Comparison of ENCODE assay signal across 20 cellular contexts in genomic region chr1:8633741-8634493, GRCh38.
DNase-seq lines count a peak whose midpoint lies in the region; ATAC-seq, FAIRE-seq and TF ChIP-seq lines count a peak whose summit lies in the region.
"Had no signal": no experiment of that assay in that cellular context is flagged by ENCODE, and none has a peak within 500 bp of the region (broad histone marks: within the 10 kb centered on the region; RNA-seq: fewer than 3 reads in every experiment).

No MANE protein-coding gene starts in this region.

- TF ChIP-seq CTCF in GM12878 (IDR thresholded peaks at IDR 0.05 in 2 of 3, conservative IDR thresholded peaks at IDR 0.05 in 1 of 3; ENCODE audit: control insufficient read depth in 2 of 3, extremely low read depth in 1 of 3, insufficient read depth in 1 of 3, low read depth in 3 of 3, low read length in 3 of 3) (no peak), A673 (conservative IDR thresholded peaks at IDR 0.05; ENCODE audit: low read depth, low read length) (no peak)

- CTCF ChIA-PET in GM12878 (lab: Yijun Ruan, JAX) (interaction anchor here (1.1 to 1.6 kb wide), 3 partner anchors 18 to 72 kb away, joined by 3 read pairs; no protein-coding TSS in a partner anchor), A673 (lab: Charles Lee) (no interaction called here)

- H3K9ac ChIP-seq in GM12878 (ENCODE audit: control insufficient read depth, insufficient read depth, low read length): no peak overlapping the region

- SMC1A ChIA-PET in GM12878 (lab: Charles Lee; ENCODE audit: uncharacterized antibody, unreplicated experiment): interaction anchor here (0.9 to 9.8 kb wide), 5 partner anchors 9 to 55 kb away, joined by 3 to 98 read pairs (median 4); no protein-coding TSS in a partner anchor

- FAIRE-seq in GM12878 (lab: Jason Lieb, UNC): no peak
- FAIRE-seq: A204.1, K562 had no signal

- TF ChIP-seq RAD21 in GM12878 (IDR thresholded peaks at IDR 0.05; ENCODE audit: insufficient read depth, low read depth, low read length): no peak

- BruUV-seq in GM12878 (replicated peaks; lab: Mats Ljungman, UMichigan) (no TSS peak), A673 (replicated peaks; lab: Mats Ljungman, UMichigan) (no TSS peak)

- peaks cover 14% of the 10 kb centered on the region for H3K79me2 ChIP-seq in GM12878 (ENCODE audit: control insufficient read depth, insufficient read depth, low read length)

- intact Hi-C loops in GM12878 (cut with micrococcal nuclease; ENCODE audit: unreplicated experiment): no loop called here
- intact Hi-C loops in A673 (cut with micrococcal nuclease; ENCODE audit: unreplicated experiment): no loop called here

- H3K4me3 ChIP-seq in GM12878 (no peak overlapping the region), A673 (ENCODE audit: low read depth, low read length, poor library complexity, severe bottlenecking) (no peak overlapping the region)
- H3K4me3 ChIP-seq: K562, Peyer's patch had no signal

- no peak for DNase-seq in activated T-cell treated with anti-CD3 and anti-CD28 coated beads, Interleukin-2, amount 50 U/mL, for 24 hours
- DNase-seq in activated T-cell treated with anti-CD3 and anti-CD28 coated beads for 4 hours: no peak
- DNase-seq in NAMALWA (ENCODE audit: low spot score): peak; percentile 41
- no peak for DNase-seq in GM12878 (ENCODE audit: low read depth, low spot score)
- no peak for DNase-seq in substantia nigra (lab: John Stamatoyannopoulos, UW)
- no peak for DNase-seq in A673 (ENCODE audit: low spot score)
- DNase-seq: Calu3; CD4-positive, alpha-beta memory T cell; H7; NCI-H1092; NCI-H146; NCI-H2081; NCI-H2227 treated with DMSO at 0.1 percent for 48 hours; NCI-H524; Peyer's patch had no signal

- H3K27ac ChIP-seq in GM12878 (ENCODE audit: control insufficient read depth, insufficient read depth): no peak overlapping the region
- peak overlapping the region; percentile 23 for H3K27ac ChIP-seq in substantia nigra (ENCODE audit: low read depth, low read length, poor library complexity, severe bottlenecking)
- H3K27ac ChIP-seq in A673 (ENCODE audit: low read depth, low read length, poor library complexity, severe bottlenecking): no peak overlapping the region
- H3K27ac ChIP-seq: Peyer's patch had no signal

- H3K27me3 ChIP-seq in GM12878 (replicated peaks in 1 of 2; ENCODE audit: control insufficient read depth in 2 of 2, insufficient read depth in 2 of 2, low read length in 1 of 2): no peaks in the 10 kb centered on the region
- H3K27me3 ChIP-seq in A673 (replicated peaks; ENCODE audit: insufficient read depth, low read depth, low read length, poor library complexity): no peaks in the 10 kb centered on the region
- H3K27me3 ChIP-seq: Peyer's patch had no signal

- no peak for TF ChIP-seq POLR2A in GM12878 (IDR thresholded peaks at IDR 0.05; ENCODE audit: low read depth, low read length)

- H2AFZ ChIP-seq in GM12878 (ENCODE audit: control insufficient read depth, low read depth, low read length): no peak overlapping the region

- RAD21 ChIA-PET in GM12878 (lab: Charles Lee; ENCODE audit: unreplicated experiment): interaction anchor here (1.1 kb wide), 1 partner anchor 215 kb away, joined by 4 read pairs; no protein-coding TSS in a partner anchor

- in situ Hi-C loops in GM12878 (cut with MboI): no loop called here

- H3K4me3 Mint-ChIP-seq in activated T-cell treated with anti-CD3 and anti-CD28 coated beads, Interleukin-2, amount 50 U/mL, for 24 hours: no peak overlapping the region
- H3K4me3 Mint-ChIP-seq: CD4-positive, alpha-beta memory T cell had no signal

- peak overlapping the region; percentile 4 for H3K27ac Mint-ChIP-seq in activated T-cell treated with anti-CD3 and anti-CD28 coated beads, Interleukin-2, amount 50 U/mL, for 24 hours

- peaks cover 3% of the 10 kb centered on the region for H3K36me3 Mint-ChIP-seq in activated T-cell treated with anti-CD3 and anti-CD28 coated beads, Interleukin-2, amount 50 U/mL, for 24 hours (ENCODE audit: low read depth)

- POLR2A ChIA-PET in GM12878 (lab: Charles Lee): interaction anchor here (0.9 to 1.6 kb wide), 2 partner anchors 9 to 10 kb away, joined by 3 to 4 read pairs; no protein-coding TSS in a partner anchor
- POLR2A ChIA-PET in A673 (lab: Charles Lee; ENCODE audit: low non-redundant PET): no interaction called here

- H3K9me3 Mint-ChIP-seq in activated T-cell treated with anti-CD3 and anti-CD28 coated beads, Interleukin-2, amount 50 U/mL, for 24 hours: no peaks in the 10 kb centered on the region
- H3K9me3 Mint-ChIP-seq: CD4-positive, alpha-beta memory T cell had no signal

- no peak overlapping the region for H3K4me2 ChIP-seq in GM12878 (ENCODE audit: control insufficient read depth, insufficient read depth)

- 76% methylated on average over 5 of the region's 5 CpGs for WGBS in GM12878 (ENCODE audit: insufficient coverage, insufficient replicate concordance, low lambda C conversion rate, missing lambda C conversion rate)

- H3K4me1 ChIP-seq in GM12878 (ENCODE audit: control insufficient read depth, insufficient read depth, low read length) (peaks cover 22% of the 10 kb centered on the region), A673 (ENCODE audit: insufficient read depth, low read length, poor library complexity, severe bottlenecking) (peaks cover 48% of the 10 kb centered on the region)

- H3K9me3 ChIP-seq in GM12878 (replicated peaks; ENCODE audit: control insufficient read depth, insufficient read depth, low read length) (no peaks in the 10 kb centered on the region), A673 (ENCODE audit: low read depth, low read length, poor library complexity, severe bottlenecking) (no peaks in the 10 kb centered on the region)
- H3K9me3 ChIP-seq: Peyer's patch had no signal

- no peaks in the 10 kb centered on the region; the same call in 1 of the 2 replicates for H4K20me1 ChIP-seq in GM12878 (ENCODE audit: control insufficient read depth, insufficient read depth)

- peaks cover 42% of the 10 kb centered on the region for H3K4me1 Mint-ChIP-seq in activated T-cell treated with anti-CD3 and anti-CD28 coated beads, Interleukin-2, amount 50 U/mL, for 24 hours (ENCODE audit: low read depth)

- no peak for TF ChIP-seq EP300 in GM12878 (IDR thresholded peaks at IDR 0.05; ENCODE audit: borderline replicate concordance in 1 of 2, control insufficient read depth in 1 of 2, low read depth in 2 of 2, low read length in 2 of 2)

- H3K36me3 ChIP-seq in GM12878 (ENCODE audit: control insufficient read depth in 2 of 2, insufficient read depth in 2 of 2, low read length in 1 of 2): no peaks in the 10 kb centered on the region
- peaks cover 4% of the 10 kb centered on the region for H3K36me3 ChIP-seq in A673 (ENCODE audit: insufficient read depth, low read length, poor library complexity, severe bottlenecking)
- H3K36me3 ChIP-seq: Peyer's patch had no signal

- no peak for ATAC-seq in GM12878
- no peak for ATAC-seq in SK-N-SH treated with all-trans-retinoic acid at 6 μM for 48 hours
- no peak for ATAC-seq in esophagus mucosa
- ATAC-seq: K562, Right ventricle myocardium inferior had no signal

- H3K27me3 Mint-ChIP-seq in activated T-cell treated with anti-CD3 and anti-CD28 coated beads, Interleukin-2, amount 50 U/mL, for 24 hours: no peaks in the 10 kb centered on the region
- H3K27me3 Mint-ChIP-seq: CD4-positive, alpha-beta memory T cell had no signal

TF ChIP-seq in GM12878, 131 proteins besides CTCF, POLR2A, EP300 and RAD21 (continues in another document):
- TF ChIP-seq RUNX3 (IDR thresholded peaks at IDR 0.05; ENCODE audit: low read length) (0 out of 2 replicates have a peak, but pooled peaks have one; percentile 28), ZNF24 (IDR thresholded peaks at IDR 0.05) (no peak), RCOR1 (conservative IDR thresholded peaks at IDR 0.05; ENCODE audit: low read depth, low read length) (no peak), ZNF384 (IDR thresholded peaks at IDR 0.05; ENCODE audit: borderline replicate concordance, low read depth, low read length) (no peak), STAT1 (conservative IDR thresholded peaks at IDR 0.05) (no peak), SMARCA5 (IDR thresholded peaks at IDR 0.05) (no peak), ATF7 (IDR thresholded peaks at IDR 0.05; ENCODE audit: low read depth) (no peak), CHD1 (IDR thresholded peaks at IDR 0.05; ENCODE audit: low read depth, low read length) (no peak), BHLHE40 (IDR thresholded peaks at IDR 0.05; ENCODE audit: borderline replicate concordance in 1 of 2, low read depth in 2 of 2, low read length in 1 of 2) (no peak), SPI1 (IDR thresholded peaks at IDR 0.05; ENCODE audit: borderline replicate concordance, insufficient read depth, low read depth, low read length) (peak; percentile 54; the same call in 1 of the 2 replicates), CEBPB (IDR thresholded peaks at IDR 0.05; ENCODE audit: borderline replicate concordance in 1 of 2, low read depth in 2 of 2, low read length in 2 of 2) (no peak), HDAC2 (IDR thresholded peaks at IDR 0.05) (no peak), MAX (IDR thresholded peaks at IDR 0.05; ENCODE audit: low read depth, low read length) (no peak)

TF ChIP-seq in SK-N-SH treated with all-trans-retinoic acid at 6 μM for 48 hours, 23 proteins besides CTCF, POLR2A, EP300 and RAD21:
- no peak for TF ChIP-seq ZNF565 (CRISPR knock-in tag; conservative IDR thresholded peaks at IDR 0.05; ENCODE audit: low read depth)
TF ChIP-seq in SK-N-SH treated with all-trans-retinoic acid at 6 μM for 48 hours: peak in this region for 0.
